ENCODE assay signal across 1 cellular context in genomic region chr11:63877658-63878241, GRCh38.
TF ChIP-seq lines count a peak whose summit lies in the region.

No MANE protein-coding gene starts in this region.

TF ChIP-seq in GM23338, 12 proteins besides CTCF, POLR2A, EP300 and RAD21 (continued from another document):
- no peak for TF ChIP-seq ZNF462 (CRISPR knock-in tag; IDR thresholded peaks at IDR 0.05)
